In the genomic region with DNA sequence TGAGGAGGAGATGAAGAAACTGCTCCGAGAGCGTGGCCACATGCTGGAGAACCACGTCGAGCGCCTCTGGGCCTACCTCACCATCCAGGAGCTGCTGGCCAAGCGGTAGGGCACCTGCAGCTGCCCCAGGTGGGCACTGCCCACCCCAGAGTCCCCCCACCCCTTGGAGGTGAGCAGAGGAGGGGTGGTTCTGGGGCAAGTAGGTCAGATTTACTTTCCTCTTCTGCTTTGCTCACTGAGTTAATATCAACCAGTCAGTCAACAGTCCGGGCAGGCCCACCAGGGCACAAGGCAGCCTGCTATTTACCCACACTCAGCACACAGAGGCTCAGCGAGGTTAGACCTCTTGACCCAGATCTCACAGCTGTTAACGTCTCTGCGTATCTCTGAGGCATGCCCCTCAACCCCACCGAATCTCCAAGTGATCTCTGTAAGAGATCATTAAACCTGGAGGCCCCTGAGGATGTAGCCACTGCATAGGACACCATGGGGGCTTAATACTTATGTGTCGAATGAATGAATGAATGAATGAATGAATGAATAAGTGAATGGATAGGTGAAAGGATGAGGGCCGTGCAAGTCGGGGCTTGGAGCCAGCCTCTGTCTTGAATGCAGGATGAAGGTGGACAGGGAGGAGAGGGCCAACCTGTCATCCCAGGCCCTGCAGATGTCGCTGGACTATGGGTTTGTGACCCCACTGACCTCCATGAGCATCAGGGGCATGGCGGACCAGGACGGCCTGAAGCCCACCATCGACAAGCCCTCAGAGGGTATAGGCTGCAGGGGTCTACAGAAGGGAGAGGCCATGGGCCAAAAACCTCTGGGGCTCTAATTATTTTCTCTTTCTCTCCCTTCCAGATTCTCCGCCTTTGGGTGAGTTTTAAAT, we compare ENCODE assay signal across 1 cellular context.
TF ChIP-seq lines count a peak whose summit lies in the region.

No MANE protein-coding gene starts in this region.

TF ChIP-seq in HepG2, 621 proteins besides CTCF, POLR2A, EP300 and RAD21 (continued from another document and continues in another):
- TF ChIP-seq, protein P1, sequence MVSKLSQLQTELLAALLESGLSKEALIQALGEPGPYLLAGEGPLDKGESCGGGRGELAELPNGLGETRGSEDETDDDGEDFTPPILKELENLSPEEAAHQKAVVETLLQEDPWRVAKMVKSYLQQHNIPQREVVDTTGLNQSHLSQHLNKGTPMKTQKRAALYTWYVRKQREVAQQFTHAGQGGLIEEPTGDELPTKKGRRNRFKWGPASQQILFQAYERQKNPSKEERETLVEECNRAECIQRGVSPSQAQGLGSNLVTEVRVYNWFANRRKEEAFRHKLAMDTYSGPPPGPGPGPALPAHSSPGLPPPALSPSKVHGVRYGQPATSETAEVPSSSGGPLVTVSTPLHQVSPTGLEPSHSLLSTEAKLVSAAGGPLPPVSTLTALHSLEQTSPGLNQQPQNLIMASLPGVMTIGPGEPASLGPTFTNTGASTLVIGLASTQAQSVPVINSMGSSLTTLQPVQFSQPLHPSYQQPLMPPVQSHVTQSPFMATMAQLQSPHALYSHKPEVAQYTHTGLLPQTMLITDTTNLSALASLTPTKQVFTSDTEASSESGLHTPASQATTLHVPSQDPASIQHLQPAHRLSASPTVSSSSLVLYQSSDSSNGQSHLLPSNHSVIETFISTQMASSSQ (IDR thresholded peaks at IDR 0.05; ENCODE audit: low read depth) = peak; percentile 93
- TF ChIP-seq, protein P1 (CRISPR knock-in tag; IDR thresholded peaks at IDR 0.05; ENCODE audit: borderline replicate concordance) = peak; percentile 93
- TF ChIP-seq ZNF275 (CRISPR knock-in tag; IDR thresholded peaks at IDR 0.05; ENCODE audit: borderline replicate concordance) (no peak), SOX6 (IDR thresholded peaks at IDR 0.05) (no peak), SOX6 (CRISPR knock-in tag; IDR thresholded peaks at IDR 0.05) (peak; percentile 69), ZNF232 (CRISPR knock-in tag; IDR thresholded peaks at IDR 0.05; ENCODE audit: borderline replicate concordance) (no peak; the same call in 1 of the 2 replicates), EHMT2 (IDR thresholded peaks at IDR 0.05; ENCODE audit: borderline replicate concordance, low read depth, low read length) (no peak), ZFP62 (CRISPR knock-in tag; IDR thresholded peaks at IDR 0.05) (no peak), ASH2L (IDR thresholded peaks at IDR 0.05; ENCODE audit: insufficient read length, low read depth, low read length) (no peak), GATAD1 (CRISPR knock-in tag; IDR thresholded peaks at IDR 0.05) (no peak), ZNF775 (CRISPR knock-in tag; IDR thresholded peaks at IDR 0.05; ENCODE audit: borderline replicate concordance) (no peak), MAZ (IDR thresholded peaks at IDR 0.05; ENCODE audit: borderline replicate concordance, low read depth, low read length) (no peak), MAZ (CRISPR knock-in tag; IDR thresholded peaks at IDR 0.05; ENCODE audit: low read depth) (0 out of 2 replicates have a peak, but pooled peaks have one; percentile 27), ZNF292 (CRISPR knock-in tag; IDR thresholded peaks at IDR 0.05; ENCODE audit: borderline replicate concordance, low read depth) (peak; percentile 60; the same call in 1 of the 2 replicates), PPARG (CRISPR knock-in tag; conservative IDR thresholded peaks at IDR 0.05) (peak; percentile 72), ZMYM2 (CRISPR knock-in tag; IDR thresholded peaks at IDR 0.05) (no peak), CC2D1A (CRISPR knock-in tag; IDR thresholded peaks at IDR 0.05) (no peak), TFAP4 (IDR thresholded peaks at IDR 0.05; ENCODE audit: borderline replicate concordance, low read depth) (peak; percentile 94), GPN1 (CRISPR knock-in tag; IDR thresholded peaks at IDR 0.05; ENCODE audit: borderline replicate concordance) (no peak), ZC3H4 (CRISPR knock-in tag; IDR thresholded peaks at IDR 0.05; ENCODE audit: borderline replicate concordance) (no peak), AGO2 (optimal IDR thresholded peaks at IDR 0.05; ENCODE audit: low read depth, low read length) (no peak), ZNF234 (CRISPR knock-in tag; conservative IDR thresholded peaks at IDR 0.05) (no peak), DNMT1 (CRISPR knock-in tag; IDR thresholded peaks at IDR 0.05) (no peak), ZBTB38 (CRISPR knock-in tag; IDR thresholded peaks at IDR 0.05) (peak; percentile 56; the same call in 1 of the 2 replicates), NCOA1 (CRISPR knock-in tag; IDR thresholded peaks at IDR 0.05) (no peak), ZMAT3 (CRISPR knock-in tag; conservative IDR thresholded peaks at IDR 0.05) (0 out of 2 replicates have a peak, but pooled peaks have one; percentile 54), MEIS2 (CRISPR knock-in tag; IDR thresholded peaks at IDR 0.05) (no peak), KLF15 (CRISPR knock-in tag; IDR thresholded peaks at IDR 0.05; ENCODE audit: borderline replicate concordance) (no peak), ZNF615 (CRISPR knock-in tag; IDR thresholded peaks at IDR 0.05; ENCODE audit: borderline replicate concordance) (no peak), ZNF253 (CRISPR knock-in tag; IDR thresholded peaks at IDR 0.05; ENCODE audit: borderline replicate concordance) (no peak), ZNF24 (IDR thresholded peaks at IDR 0.05) (peak; percentile 91), ZNF792 (CRISPR knock-in tag; IDR thresholded peaks at IDR 0.05) (peak; percentile 77; the same call in 1 of the 2 replicates), ZNF432 (CRISPR knock-in tag; IDR thresholded peaks at IDR 0.05; ENCODE audit: borderline replicate concordance) (no peak), ZNF740 (CRISPR knock-in tag; IDR thresholded peaks at IDR 0.05) (no peak), HDAC2 (CRISPR knock-in tag; IDR thresholded peaks at IDR 0.05) (peak; percentile 76), SNRNP70 (IDR thresholded peaks at IDR 0.05; ENCODE audit: low read depth, low read length) (no peak), GPBP1L1 (CRISPR knock-in tag; IDR thresholded peaks at IDR 0.05) (no peak), CBX5 (CRISPR knock-in tag; IDR thresholded peaks at IDR 0.05; ENCODE audit: borderline replicate concordance) (no peak), IRF9 (CRISPR knock-in tag; IDR thresholded peaks at IDR 0.05; ENCODE audit: borderline replicate concordance) (no peak), STAT5B (CRISPR knock-in tag; IDR thresholded peaks at IDR 0.05) (no peak), ZNF780A (CRISPR knock-in tag; IDR thresholded peaks at IDR 0.05) (no peak), MEIS1 (CRISPR knock-in tag; IDR thresholded peaks at IDR 0.05; ENCODE audit: borderline replicate concordance) (no peak; the same call in 1 of the 2 replicates)
- TF ChIP-seq, protein P2, sequence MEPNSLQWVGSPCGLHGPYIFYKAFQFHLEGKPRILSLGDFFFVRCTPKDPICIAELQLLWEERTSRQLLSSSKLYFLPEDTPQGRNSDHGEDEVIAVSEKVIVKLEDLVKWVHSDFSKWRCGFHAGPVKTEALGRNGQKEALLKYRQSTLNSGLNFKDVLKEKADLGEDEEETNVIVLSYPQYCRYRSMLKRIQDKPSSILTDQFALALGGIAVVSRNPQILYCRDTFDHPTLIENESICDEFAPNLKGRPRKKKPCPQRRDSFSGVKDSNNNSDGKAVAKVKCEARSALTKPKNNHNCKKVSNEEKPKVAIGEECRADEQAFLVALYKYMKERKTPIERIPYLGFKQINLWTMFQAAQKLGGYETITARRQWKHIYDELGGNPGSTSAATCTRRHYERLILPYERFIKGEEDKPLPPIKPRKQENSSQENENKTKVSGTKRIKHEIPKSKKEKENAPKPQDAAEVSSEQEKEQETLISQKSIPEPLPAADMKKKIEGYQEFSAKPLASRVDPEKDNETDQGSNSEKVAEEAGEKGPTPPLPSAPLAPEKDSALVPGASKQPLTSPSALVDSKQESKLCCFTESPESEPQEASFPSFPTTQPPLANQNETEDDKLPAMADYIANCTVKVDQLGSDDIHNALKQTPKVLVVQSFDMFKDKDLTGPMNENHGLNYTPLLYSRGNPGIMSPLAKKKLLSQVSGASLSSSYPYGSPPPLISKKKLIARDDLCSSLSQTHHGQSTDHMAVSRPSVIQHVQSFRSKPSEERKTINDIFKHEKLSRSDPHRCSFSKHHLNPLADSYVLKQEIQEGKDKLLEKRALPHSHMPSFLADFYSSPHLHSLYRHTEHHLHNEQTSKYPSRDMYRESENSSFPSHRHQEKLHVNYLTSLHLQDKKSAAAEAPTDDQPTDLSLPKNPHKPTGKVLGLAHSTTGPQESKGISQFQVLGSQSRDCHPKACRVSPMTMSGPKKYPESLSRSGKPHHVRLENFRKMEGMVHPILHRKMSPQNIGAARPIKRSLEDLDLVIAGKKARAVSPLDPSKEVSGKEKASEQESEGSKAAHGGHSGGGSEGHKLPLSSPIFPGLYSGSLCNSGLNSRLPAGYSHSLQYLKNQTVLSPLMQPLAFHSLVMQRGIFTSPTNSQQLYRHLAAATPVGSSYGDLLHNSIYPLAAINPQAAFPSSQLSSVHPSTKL (CRISPR knock-in tag; IDR thresholded peaks at IDR 0.05) = peak; percentile 84
- TF ChIP-seq, protein P3, sequence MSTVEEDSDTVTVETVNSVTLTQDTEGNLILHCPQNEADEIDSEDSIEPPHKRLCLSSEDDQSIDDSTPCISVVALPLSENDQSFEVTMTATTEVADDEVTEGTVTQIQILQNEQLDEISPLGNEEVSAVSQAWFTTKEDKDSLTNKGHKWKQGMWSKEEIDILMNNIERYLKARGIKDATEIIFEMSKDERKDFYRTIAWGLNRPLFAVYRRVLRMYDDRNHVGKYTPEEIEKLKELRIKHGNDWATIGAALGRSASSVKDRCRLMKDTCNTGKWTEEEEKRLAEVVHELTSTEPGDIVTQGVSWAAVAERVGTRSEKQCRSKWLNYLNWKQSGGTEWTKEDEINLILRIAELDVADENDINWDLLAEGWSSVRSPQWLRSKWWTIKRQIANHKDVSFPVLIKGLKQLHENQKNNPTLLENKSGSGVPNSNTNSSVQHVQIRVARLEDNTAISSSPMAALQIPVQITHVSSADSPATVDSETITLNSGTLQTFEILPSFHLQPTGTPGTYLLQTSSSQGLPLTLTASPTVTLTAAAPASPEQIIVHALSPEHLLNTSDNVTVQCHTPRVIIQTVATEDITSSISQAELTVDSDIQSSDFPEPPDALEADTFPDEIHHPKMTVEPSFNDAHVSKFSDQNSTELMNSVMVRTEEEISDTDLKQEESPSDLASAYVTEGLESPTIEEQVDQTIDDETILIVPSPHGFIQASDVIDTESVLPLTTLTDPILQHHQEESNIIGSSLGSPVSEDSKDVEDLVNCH (CRISPR knock-in tag; IDR thresholded peaks at IDR 0.05) = no peak
- TF ChIP-seq, protein P4, sequence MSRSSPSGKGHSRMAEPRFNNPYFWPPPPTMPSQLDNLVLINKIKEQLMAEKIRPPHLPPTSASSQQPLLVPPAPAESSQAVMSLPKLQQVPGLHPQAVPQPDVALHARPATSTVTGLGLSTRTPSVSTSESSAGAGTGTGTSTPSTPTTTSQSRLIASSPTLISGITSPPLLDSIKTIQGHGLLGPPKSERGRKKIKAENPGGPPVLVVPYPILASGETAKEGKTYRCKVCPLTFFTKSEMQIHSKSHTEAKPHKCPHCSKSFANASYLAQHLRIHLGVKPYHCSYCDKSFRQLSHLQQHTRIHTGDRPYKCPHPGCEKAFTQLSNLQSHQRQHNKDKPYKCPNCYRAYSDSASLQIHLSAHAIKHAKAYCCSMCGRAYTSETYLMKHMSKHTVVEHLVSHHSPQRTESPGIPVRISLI (CRISPR knock-in tag; IDR thresholded peaks at IDR 0.05; ENCODE audit: borderline replicate concordance) = 0 out of 2 replicates have a peak, but pooled peaks have one; percentile 12
